ENCODE assay signal across 6 cellular contexts in genomic region chr11:64241175-64241429, GRCh38. TPM values are rescaled to one million over a fixed set of nuclear protein-coding genes. Genes with fewer than 3 reads are reported as not detected.
DNase-seq lines count a peak whose midpoint lies in the region; ATAC-seq, FAIRE-seq and TF ChIP-seq lines count a peak whose summit lies in the region.

No MANE protein-coding gene starts in this region.

- H2AFZ ChIP-seq in PC-3 (ENCODE audit: low read length): peak overlapping the region; percentile 79

- H3K9me3 ChIP-seq in PC-3 (ENCODE audit: low read length) (no peaks in the 10 kb centered on the region), right cardiac atrium (ENCODE audit: control insufficient read depth, low read length) (no peaks in the 10 kb centered on the region)

- peaks cover 46% of the 10 kb centered on the region for H3K79me2 ChIP-seq in PC-3 (ENCODE audit: low read length)

- under 1% methylated on average over 25 of the region's 25 CpGs for WGBS in right cardiac atrium

- H4K20me1 ChIP-seq in PC-3 (ENCODE audit: low read length): peaks cover 8% of the 10 kb centered on the region; the same call in 1 of the 2 replicates

- peak overlapping the region; percentile 88 for H3K9ac ChIP-seq in PC-3 (ENCODE audit: low read length)

- H3K4me3 ChIP-seq in PC-3 (ENCODE audit: low read length) (peak overlapping the region; percentile 87), right cardiac atrium (ENCODE audit: low read length) (peak overlapping the region; percentile 49)

- intact Hi-C loops in PC-3 (cut with micrococcal nuclease) (loop anchor here (2.0 kb wide), 1 partner anchor 64 kb away; the partner anchor contains the start of gene ESRRA), right cardiac atrium (cut with DNase I) (no loop called here)

- peak overlapping the region; percentile 94 for H3K4me2 ChIP-seq in PC-3 (ENCODE audit: low read length)

- peaks cover 14% of the 10 kb centered on the region; the same call in 1 of the 2 replicates for H3K36me3 ChIP-seq in PC-3 (ENCODE audit: low read depth, low read length)

- FAIRE-seq in GM12892 (lab: Jason Lieb, UNC): no peak

- TF ChIP-seq CTCF in PC-3 (conservative IDR thresholded peaks at IDR 0.05; ENCODE audit: low read depth, low read length): no peak

- peaks cover 16% of the 10 kb centered on the region for H3F3A ChIP-seq in PC-3 (ENCODE audit: low read length, unreplicated experiment)

- H3K27ac ChIP-seq in PC-3 (ENCODE audit: low read length) (peak overlapping the region; percentile 98), right cardiac atrium (ENCODE audit: low read length) (peak overlapping the region; percentile 89)

- no peaks in the 10 kb centered on the region for H3K9me2 ChIP-seq in PC-3 (replicated peaks; ENCODE audit: low read length)

- POLR2A ChIA-PET in PC-3 (lab: Charles Lee; ENCODE audit: unreplicated experiment): interaction anchor here (0.6 to 1.0 kb wide), 6 partner anchors 26 to 505 kb away, joined by 3 to 9 read pairs (median 4); partner anchors contain the start of gene PRDX5

- CTCF ChIA-PET in PC-3 (lab: Charles Lee): interaction anchor here (0.6 to 1.1 kb wide), 5 partner anchors 12 to 573 kb away, joined by 3 to 7 read pairs (median 4); partner anchors contain the start of gene CATSPERZ

- DNase-seq in GM12892 (ENCODE audit: insufficient read length) (peak; percentile 89), PC-3 (no peak), right cardiac atrium (no peak), NCI-H510A (lab: John Stamatoyannopoulos, UW) (no peak), NCI-H446 treated with DMSO at 0.1 percent for 48 hours (lab: John Stamatoyannopoulos, UW) (no peak), DMS79 (lab: John Stamatoyannopoulos, UW) (no peak)

- ATAC-seq in PC-3: peak; percentile 61
- peak; percentile 88 to 91 for ATAC-seq in right cardiac atrium

- no peaks in the 10 kb centered on the region for H3K27me3 ChIP-seq in PC-3 (ENCODE audit: low read length)
- no peaks in the 10 kb centered on the region for H3K27me3 ChIP-seq in right cardiac atrium (ENCODE audit: control insufficient read depth, insufficient read depth)

- peaks cover 67% of the 10 kb centered on the region for H3K4me1 ChIP-seq in PC-3 (ENCODE audit: insufficient read depth, low read length)
- H3K4me1 ChIP-seq in right cardiac atrium (ENCODE audit: control insufficient read depth, insufficient read depth, low read length): peaks cover 7% of the 10 kb centered on the region

- no TSS peak for BruUV-seq in PC-3 (replicated peaks; lab: Mats Ljungman, UMichigan)

- TF ChIP-seq POLR2A in GM12892 (IDR thresholded peaks at IDR 0.05; ENCODE audit: low read depth, low read length): no peak

RNA-seq across cellular contexts. Expression of gene FKBP2, which starts 0.2 kb away (rescaled TPM):
- polyA plus RNA-seq in GM12892 (2012; ENCODE audit: missing spikeins): 33.2 TPM
- total RNA-seq in PC-3 (2014; rRNA removed): 215 and 248 TPM in 2 replicates
- 10 to 100 TPM; 33.5 to 70.3 (median 64.4) TPM for total RNA-seq in right cardiac atrium
- 173 TPM for polyA plus RNA-seq in right cardiac atrium

RNA-seq across cellular contexts. Expression of gene PPP1R14B, which starts 5.6 kb away (rescaled TPM):
- polyA plus RNA-seq in GM12892 (2012; ENCODE audit: missing spikeins): 121 TPM
- total RNA-seq in PC-3 (2014; rRNA removed) (1,496 and 2,060 TPM in 2 replicates), right cardiac atrium (100 to 1,000 TPM in 2 of 4 donors, 10 to 100 TPM in 2; 75.3 to 146 (median 105) TPM)
- 99.9 TPM for polyA plus RNA-seq in right cardiac atrium

RNA-seq across cellular contexts. Expression of gene VEGFB, which starts 6.7 kb away (rescaled TPM):
- 72.9 TPM for polyA plus RNA-seq in GM12892 (2012; ENCODE audit: missing spikeins)
- total RNA-seq in PC-3 (2014; rRNA removed): 27.9 and 39.4 TPM in 2 replicates
- 100 to 1,000 TPM; 290 to 377 (median 344) TPM for total RNA-seq in right cardiac atrium
- polyA plus RNA-seq in right cardiac atrium: 340 TPM

RNA-seq across cellular contexts. Expression of gene PLCB3, which starts 10.2 kb away (rescaled TPM):
- polyA plus RNA-seq in GM12892 (2012; ENCODE audit: missing spikeins): 5.9 TPM
- total RNA-seq in PC-3 (2014; rRNA removed) (69.0 and 88.3 TPM in 2 replicates), right cardiac atrium (10 to 100 TPM; 10.9 to 14.2 (median 13.7) TPM)
- polyA plus RNA-seq in right cardiac atrium: 7.9 TPM

RNA-seq across cellular contexts. Expression of gene DNAJC4, which starts 10.8 kb away (rescaled TPM):
- polyA plus RNA-seq in GM12892 (2012; ENCODE audit: missing spikeins): 41.5 TPM
- 20.4 and 25.4 TPM in 2 replicates for total RNA-seq in PC-3 (2014; rRNA removed)
- 10 to 100 TPM; 46.3 to 61.0 (median 49.5) TPM for total RNA-seq in right cardiac atrium
- polyA plus RNA-seq in right cardiac atrium: 95.7 TPM

Comparison
In these comparisons a context has a peak if more than half of its experiments do, and no peak if none do; other contexts are left out.
1. RNA of gene PPP1R14B, which starts 5.6 kb away (total RNA-seq): 1,496 to 2,060 TPM in PC-3; 75.3 to 146 TPM in right cardiac atrium; every median in the first group is over 10 times any median in the second.